Comparison of ENCODE assay signal across 12 cellular contexts in the genomic region with DNA sequence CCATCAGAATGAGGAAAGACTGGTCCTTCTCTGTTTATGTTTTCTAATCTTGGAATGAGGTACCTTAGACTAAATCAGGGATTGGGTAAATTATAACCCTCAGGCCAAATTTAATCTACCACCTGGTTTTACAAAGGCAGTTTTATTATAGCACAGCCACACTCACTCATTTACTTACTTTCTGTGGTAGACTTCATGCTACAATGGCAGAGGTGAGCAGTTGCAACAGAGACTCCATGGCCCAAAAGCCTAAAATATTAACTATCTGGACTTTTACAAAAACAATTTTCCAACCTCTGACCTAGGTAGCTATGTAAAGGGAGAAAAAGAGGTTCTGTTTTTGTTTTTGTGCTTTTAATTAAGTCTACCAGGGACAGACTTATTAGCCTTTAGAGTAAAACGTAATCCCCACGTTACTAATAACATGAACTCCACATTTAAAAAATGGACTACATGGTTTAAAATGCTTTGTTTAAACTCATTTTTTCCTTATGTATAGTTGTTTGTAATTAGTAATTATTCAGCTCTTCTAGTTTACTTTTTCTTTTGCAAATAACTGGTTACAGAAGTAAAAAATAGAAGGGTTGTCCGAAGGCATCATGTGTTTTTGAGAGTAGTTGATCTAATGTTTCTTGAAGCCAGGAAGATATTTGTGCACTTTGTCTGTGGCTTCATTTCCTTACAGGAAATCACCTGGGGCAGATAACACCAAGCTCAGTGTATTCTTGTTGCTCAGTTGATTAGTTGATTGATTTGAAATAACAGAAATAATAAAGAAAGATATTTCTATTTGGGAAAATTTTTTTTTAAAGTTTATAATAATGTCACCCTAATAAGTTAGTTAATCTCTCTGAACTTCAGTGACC. TPM values are rescaled to one million over a fixed set of nuclear protein-coding genes. Genes with fewer than 3 reads are reported as not detected.
DNase-seq lines count a peak whose midpoint lies in the region; ATAC-seq and TF ChIP-seq lines count a peak whose summit lies in the region.
"Had no signal": no experiment of that assay in that cellular context is flagged by ENCODE, and none has a peak within 500 bp of the region (broad histone marks: within the 10 kb centered on the region; RNA-seq: fewer than 3 reads in every experiment).

No MANE protein-coding gene starts in this region.

- peaks cover 2% of the 10 kb centered on the region for H3K36me3 Mint-ChIP-seq in central memory CD8-positive, alpha-beta T cell (ENCODE audit: insufficient read depth)

- WGBS in lower leg skin, 2 donors = 78 to 88% methylated on average over 3 of the region's 3 CpGs

- H3K27ac Mint-ChIP-seq in central memory CD8-positive, alpha-beta T cell (ENCODE audit: low read depth) = no peak overlapping the region

- intact Hi-C loops in lower leg skin (cut with DNase I; ENCODE audit: low total_unique reads) = no loop called here

- no peak for TF ChIP-seq CTCF in lower leg skin (IDR thresholded peaks at IDR 0.05)

- no peak for DNase-seq in central memory CD8-positive, alpha-beta T cell (ENCODE audit: low spot score in 2 of 2)
- DNase-seq in lower leg skin (ENCODE audit: low spot score in 2 of 2) (no peak), T-helper 9 cell (no peak)
- no peak for DNase-seq in stimulated activated CD4-positive, alpha-beta T cell treated with anti-CD3 and anti-CD28 coated beads, Interleukin-4, amount 100 ng/mL, for 1 hour
- DNase-seq: activated T-cell treated with anti-CD3 and anti-CD28 coated beads, Interleukin-2, amount 50 U/mL, for 1 hour; caudate nucleus; DMS53; lower lobe of right lung had no signal

- peaks cover 6% of the 10 kb centered on the region for H3K9me3 Mint-ChIP-seq in central memory CD8-positive, alpha-beta T cell

- no peaks in the 10 kb centered on the region for H3K27me3 Mint-ChIP-seq in central memory CD8-positive, alpha-beta T cell

- H3K4me1 Mint-ChIP-seq in central memory CD8-positive, alpha-beta T cell = peaks cover 28% of the 10 kb centered on the region

- no peak for TF ChIP-seq POLR2A in lower leg skin (IDR thresholded peaks at IDR 0.05)

- H3K4me3 Mint-ChIP-seq in central memory CD8-positive, alpha-beta T cell = no peak overlapping the region

- H3K4me3 ChIP-seq in lower leg skin (ENCODE audit: low read depth, poor library complexity, severe bottlenecking) = no peak overlapping the region
- H3K4me3 ChIP-seq: lower lobe of right lung had no signal

- ATAC-seq in GM18870 (IDR thresholded peaks at IDR 0.05; ENCODE audit: unreplicated experiment) (peak; percentile 90), GM21529 (IDR thresholded peaks at IDR 0.05; ENCODE audit: unreplicated experiment) (peak; percentile 87), HG03108 (IDR thresholded peaks at IDR 0.05; ENCODE audit: unreplicated experiment) (peak; percentile 67), SK-N-SH treated with all-trans-retinoic acid at 6 μM for 48 hours (no peak)
- peak; percentile 55 for ATAC-seq in central memory CD8-positive, alpha-beta T cell (replicated peaks; ENCODE audit: extremely low read depth, poor library complexity, severe bottlenecking)
- ATAC-seq: lower lobe of right lung had no signal

TF ChIP-seq in SK-N-SH treated with all-trans-retinoic acid at 6 μM for 48 hours, 23 proteins besides CTCF, POLR2A, EP300 and RAD21:
- TF ChIP-seq TOX (CRISPR knock-in tag; IDR thresholded peaks at IDR 0.05; ENCODE audit: borderline replicate concordance) (no peak), ZNF8 (CRISPR knock-in tag; IDR thresholded peaks at IDR 0.05) (no peak), ZFP30 (CRISPR knock-in tag; IDR thresholded peaks at IDR 0.05) (no peak), RARB (CRISPR knock-in tag; IDR thresholded peaks at IDR 0.05) (no peak), BACH2 (CRISPR knock-in tag; IDR thresholded peaks at IDR 0.05; ENCODE audit: borderline replicate concordance) (no peak), GLIS3 (CRISPR knock-in tag; IDR thresholded peaks at IDR 0.05) (no peak), ARNTL (CRISPR knock-in tag; IDR thresholded peaks at IDR 0.05; ENCODE audit: borderline replicate concordance, low read depth) (no peak)
- TF ChIP-seq, protein P1, sequence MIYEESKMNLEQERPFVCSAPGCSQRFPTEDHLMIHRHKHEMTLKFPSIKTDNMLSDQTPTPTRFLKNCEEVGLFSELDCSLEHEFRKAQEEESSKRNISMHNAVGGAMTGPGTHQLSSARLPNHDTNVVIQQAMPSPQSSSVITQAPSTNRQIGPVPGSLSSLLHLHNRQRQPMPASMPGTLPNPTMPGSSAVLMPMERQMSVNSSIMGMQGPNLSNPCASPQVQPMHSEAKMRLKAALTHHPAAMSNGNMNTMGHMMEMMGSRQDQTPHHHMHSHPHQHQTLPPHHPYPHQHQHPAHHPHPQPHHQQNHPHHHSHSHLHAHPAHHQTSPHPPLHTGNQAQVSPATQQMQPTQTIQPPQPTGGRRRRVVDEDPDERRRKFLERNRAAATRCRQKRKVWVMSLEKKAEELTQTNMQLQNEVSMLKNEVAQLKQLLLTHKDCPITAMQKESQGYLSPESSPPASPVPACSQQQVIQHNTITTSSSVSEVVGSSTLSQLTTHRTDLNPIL (CRISPR knock-in tag; IDR thresholded peaks at IDR 0.05; ENCODE audit: low read depth) = no peak
- TF ChIP-seq, protein P2, sequence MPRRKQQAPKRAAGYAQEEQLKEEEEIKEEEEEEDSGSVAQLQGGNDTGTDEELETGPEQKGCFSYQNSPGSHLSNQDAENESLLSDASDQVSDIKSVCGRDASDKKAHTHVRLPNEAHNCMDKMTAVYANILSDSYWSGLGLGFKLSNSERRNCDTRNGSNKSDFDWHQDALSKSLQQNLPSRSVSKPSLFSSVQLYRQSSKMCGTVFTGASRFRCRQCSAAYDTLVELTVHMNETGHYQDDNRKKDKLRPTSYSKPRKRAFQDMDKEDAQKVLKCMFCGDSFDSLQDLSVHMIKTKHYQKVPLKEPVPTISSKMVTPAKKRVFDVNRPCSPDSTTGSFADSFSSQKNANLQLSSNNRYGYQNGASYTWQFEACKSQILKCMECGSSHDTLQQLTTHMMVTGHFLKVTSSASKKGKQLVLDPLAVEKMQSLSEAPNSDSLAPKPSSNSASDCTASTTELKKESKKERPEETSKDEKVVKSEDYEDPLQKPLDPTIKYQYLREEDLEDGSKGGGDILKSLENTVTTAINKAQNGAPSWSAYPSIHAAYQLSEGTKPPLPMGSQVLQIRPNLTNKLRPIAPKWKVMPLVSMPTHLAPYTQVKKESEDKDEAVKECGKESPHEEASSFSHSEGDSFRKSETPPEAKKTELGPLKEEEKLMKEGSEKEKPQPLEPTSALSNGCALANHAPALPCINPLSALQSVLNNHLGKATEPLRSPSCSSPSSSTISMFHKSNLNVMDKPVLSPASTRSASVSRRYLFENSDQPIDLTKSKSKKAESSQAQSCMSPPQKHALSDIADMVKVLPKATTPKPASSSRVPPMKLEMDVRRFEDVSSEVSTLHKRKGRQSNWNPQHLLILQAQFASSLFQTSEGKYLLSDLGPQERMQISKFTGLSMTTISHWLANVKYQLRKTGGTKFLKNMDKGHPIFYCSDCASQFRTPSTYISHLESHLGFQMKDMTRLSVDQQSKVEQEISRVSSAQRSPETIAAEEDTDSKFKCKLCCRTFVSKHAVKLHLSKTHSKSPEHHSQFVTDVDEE (CRISPR knock-in tag; IDR thresholded peaks at IDR 0.05) = no peak
- TF ChIP-seq, protein P3, sequence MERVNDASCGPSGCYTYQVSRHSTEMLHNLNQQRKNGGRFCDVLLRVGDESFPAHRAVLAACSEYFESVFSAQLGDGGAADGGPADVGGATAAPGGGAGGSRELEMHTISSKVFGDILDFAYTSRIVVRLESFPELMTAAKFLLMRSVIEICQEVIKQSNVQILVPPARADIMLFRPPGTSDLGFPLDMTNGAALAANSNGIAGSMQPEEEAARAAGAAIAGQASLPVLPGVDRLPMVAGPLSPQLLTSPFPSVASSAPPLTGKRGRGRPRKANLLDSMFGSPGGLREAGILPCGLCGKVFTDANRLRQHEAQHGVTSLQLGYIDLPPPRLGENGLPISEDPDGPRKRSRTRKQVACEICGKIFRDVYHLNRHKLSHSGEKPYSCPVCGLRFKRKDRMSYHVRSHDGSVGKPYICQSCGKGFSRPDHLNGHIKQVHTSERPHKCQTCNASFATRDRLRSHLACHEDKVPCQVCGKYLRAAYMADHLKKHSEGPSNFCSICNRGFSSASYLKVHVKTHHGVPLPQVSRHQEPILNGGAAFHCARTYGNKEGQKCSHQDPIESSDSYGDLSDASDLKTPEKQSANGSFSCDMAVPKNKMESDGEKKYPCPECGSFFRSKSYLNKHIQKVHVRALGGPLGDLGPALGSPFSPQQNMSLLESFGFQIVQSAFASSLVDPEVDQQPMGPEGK (CRISPR knock-in tag; IDR thresholded peaks at IDR 0.05; ENCODE audit: borderline replicate concordance) = no peak

RNA-seq across cellular contexts. Expression of a gene that starts 57.6 kb away (rescaled TPM):
- 10 to 100 TPM; 18.0 to 59.8 (median 25.0) TPM for total RNA-seq in lower leg skin
